1 cellular context compared by ENCODE assay signal in the genomic region with DNA sequence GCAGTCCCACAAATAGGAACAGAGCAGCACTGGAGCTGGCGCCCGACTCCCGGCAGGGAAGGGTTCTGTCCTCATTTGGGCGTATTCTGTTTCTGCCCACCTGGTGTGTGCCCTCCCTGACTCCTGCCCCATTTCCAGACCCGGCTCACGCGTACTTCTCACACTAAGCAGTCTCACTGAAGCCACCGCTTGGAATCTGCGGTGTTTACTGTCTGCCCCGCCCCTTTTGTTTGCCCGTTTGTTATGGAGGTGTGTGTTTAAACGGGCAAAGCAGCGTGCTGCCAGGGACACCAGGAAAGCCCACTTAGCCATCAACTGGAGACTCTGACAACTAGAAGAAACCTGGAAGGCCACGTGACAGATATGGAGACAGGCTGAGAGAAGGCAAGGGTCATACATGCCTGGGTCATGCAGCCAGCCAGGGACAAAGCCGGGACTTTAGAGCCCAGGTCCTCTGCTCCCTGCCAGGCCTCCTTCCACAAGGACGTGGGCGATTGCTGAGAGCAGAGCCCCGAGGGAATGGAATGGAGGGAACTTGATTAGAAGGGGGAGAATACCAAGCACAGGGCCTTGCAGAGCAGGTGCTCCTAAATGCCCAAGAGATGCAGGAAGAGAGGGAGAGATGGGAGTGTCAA.
TF ChIP-seq lines count a peak whose summit lies in the region.

No MANE protein-coding gene starts in this region.

TF ChIP-seq in GM23338, 12 proteins besides CTCF, POLR2A, EP300 and RAD21:
- TF ChIP-seq, protein P1, sequence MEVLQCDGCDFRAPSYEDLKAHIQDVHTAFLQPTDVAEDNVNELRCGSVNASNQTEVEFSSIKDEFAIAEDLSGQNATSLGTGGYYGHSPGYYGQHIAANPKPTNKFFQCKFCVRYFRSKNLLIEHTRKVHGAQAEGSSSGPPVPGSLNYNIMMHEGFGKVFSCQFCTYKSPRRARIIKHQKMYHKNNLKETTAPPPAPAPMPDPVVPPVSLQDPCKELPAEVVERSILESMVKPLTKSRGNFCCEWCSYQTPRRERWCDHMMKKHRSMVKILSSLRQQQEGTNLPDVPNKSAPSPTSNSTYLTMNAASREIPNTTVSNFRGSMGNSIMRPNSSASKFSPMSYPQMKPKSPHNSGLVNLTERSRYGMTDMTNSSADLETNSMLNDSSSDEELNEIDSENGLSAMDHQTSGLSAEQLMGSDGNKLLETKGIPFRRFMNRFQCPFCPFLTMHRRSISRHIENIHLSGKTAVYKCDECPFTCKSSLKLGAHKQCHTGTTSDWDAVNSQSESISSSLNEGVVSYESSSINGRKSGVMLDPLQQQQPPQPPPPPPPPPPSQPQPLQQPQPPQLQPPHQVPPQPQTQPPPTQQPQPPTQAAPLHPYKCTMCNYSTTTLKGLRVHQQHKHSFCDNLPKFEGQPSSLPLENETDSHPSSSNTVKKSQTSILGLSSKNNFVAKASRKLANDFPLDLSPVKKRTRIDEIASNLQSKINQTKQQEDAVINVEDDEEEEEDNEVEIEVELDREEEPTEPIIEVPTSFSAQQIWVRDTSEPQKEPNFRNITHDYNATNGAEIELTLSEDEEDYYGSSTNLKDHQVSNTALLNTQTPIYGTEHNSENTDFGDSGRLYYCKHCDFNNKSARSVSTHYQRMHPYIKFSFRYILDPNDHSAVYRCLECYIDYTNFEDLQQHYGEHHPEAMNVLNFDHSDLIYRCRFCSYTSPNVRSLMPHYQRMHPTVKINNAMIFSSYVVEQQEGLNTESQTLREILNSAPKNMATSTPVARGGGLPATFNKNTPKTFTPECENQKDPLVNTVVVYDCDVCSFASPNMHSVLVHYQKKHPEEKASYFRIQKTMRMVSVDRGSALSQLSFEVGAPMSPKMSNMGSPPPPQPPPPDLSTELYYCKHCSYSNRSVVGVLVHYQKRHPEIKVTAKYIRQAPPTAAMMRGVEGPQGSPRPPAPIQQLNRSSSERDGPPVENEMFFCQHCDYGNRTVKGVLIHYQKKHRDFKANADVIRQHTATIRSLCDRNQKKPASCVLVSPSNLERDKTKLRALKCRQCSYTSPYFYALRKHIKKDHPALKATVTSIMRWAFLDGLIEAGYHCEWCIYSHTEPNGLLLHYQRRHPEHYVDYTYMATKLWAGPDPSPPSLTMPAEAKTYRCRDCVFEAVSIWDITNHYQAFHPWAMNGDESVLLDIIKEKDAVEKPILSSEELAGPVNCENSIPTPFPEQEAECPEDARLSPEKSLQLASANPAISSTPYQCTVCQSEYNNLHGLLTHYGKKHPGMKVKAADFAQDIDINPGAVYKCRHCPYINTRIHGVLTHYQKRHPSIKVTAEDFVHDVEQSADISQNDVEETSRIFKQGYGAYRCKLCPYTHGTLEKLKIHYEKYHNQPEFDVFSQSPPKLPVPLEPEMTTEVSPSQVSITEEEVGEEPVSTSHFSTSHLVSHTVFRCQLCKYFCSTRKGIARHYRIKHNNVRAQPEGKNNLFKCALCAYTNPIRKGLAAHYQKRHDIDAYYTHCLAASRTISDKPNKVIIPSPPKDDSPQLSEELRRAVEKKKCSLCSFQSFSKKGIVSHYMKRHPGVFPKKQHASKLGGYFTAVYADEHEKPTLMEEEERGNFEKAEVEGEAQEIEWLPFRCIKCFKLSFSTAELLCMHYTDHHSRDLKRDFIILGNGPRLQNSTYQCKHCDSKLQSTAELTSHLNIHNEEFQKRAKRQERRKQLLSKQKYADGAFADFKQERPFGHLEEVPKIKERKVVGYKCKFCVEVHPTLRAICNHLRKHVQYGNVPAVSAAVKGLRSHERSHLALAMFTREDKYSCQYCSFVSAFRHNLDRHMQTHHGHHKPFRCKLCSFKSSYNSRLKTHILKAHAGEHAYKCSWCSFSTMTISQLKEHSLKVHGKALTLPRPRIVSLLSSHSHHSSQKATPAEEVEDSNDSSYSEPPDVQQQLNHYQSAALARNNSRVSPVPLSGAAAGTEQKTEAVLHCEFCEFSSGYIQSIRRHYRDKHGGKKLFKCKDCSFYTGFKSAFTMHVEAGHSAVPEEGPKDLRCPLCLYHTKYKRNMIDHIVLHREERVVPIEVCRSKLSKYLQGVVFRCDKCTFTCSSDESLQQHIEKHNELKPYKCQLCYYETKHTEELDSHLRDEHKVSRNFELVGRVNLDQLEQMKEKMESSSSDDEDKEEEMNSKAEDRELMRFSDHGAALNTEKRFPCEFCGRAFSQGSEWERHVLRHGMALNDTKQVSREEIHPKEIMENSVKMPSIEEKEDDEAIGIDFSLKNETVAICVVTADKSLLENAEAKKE (CRISPR knock-in tag; IDR thresholded peaks at IDR 0.05), result no peak
- TF ChIP-seq EZH2 (IDR thresholded peaks at IDR 0.05; ENCODE audit: low read depth, unreplicated experiment) (no peak), JUNB (IDR thresholded peaks at IDR 0.05; ENCODE audit: unreplicated experiment) (no peak), EZH2phosphoT487 (IDR thresholded peaks at IDR 0.05; ENCODE audit: unreplicated experiment) (no peak), ZNF114 (CRISPR knock-in tag; IDR thresholded peaks at IDR 0.05) (no peak), ZNF331 (CRISPR knock-in tag; IDR thresholded peaks at IDR 0.05; ENCODE audit: low read depth) (no peak), NANOG (IDR thresholded peaks at IDR 0.05; ENCODE audit: borderline replicate concordance) (no peak), STAT1 (IDR thresholded peaks at IDR 0.05; ENCODE audit: unreplicated experiment) (no peak), CREB1 (CRISPR knock-in tag; IDR thresholded peaks at IDR 0.05; ENCODE audit: low read depth) (no peak), POLR2AphosphoS5 (IDR thresholded peaks at IDR 0.05; ENCODE audit: low read depth) (no peak)
- TF ChIP-seq, protein P2, sequence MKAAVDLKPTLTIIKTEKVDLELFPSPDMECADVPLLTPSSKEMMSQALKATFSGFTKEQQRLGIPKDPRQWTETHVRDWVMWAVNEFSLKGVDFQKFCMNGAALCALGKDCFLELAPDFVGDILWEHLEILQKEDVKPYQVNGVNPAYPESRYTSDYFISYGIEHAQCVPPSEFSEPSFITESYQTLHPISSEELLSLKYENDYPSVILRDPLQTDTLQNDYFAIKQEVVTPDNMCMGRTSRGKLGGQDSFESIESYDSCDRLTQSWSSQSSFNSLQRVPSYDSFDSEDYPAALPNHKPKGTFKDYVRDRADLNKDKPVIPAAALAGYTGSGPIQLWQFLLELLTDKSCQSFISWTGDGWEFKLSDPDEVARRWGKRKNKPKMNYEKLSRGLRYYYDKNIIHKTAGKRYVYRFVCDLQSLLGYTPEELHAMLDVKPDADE (IDR thresholded peaks at IDR 0.05), result no peak
- TF ChIP-seq, protein P3, sequence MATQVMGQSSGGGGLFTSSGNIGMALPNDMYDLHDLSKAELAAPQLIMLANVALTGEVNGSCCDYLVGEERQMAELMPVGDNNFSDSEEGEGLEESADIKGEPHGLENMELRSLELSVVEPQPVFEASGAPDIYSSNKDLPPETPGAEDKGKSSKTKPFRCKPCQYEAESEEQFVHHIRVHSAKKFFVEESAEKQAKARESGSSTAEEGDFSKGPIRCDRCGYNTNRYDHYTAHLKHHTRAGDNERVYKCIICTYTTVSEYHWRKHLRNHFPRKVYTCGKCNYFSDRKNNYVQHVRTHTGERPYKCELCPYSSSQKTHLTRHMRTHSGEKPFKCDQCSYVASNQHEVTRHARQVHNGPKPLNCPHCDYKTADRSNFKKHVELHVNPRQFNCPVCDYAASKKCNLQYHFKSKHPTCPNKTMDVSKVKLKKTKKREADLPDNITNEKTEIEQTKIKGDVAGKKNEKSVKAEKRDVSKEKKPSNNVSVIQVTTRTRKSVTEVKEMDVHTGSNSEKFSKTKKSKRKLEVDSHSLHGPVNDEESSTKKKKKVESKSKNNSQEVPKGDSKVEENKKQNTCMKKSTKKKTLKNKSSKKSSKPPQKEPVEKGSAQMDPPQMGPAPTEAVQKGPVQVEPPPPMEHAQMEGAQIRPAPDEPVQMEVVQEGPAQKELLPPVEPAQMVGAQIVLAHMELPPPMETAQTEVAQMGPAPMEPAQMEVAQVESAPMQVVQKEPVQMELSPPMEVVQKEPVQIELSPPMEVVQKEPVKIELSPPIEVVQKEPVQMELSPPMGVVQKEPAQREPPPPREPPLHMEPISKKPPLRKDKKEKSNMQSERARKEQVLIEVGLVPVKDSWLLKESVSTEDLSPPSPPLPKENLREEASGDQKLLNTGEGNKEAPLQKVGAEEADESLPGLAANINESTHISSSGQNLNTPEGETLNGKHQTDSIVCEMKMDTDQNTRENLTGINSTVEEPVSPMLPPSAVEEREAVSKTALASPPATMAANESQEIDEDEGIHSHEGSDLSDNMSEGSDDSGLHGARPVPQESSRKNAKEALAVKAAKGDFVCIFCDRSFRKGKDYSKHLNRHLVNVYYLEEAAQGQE (IDR thresholded peaks at IDR 0.05; ENCODE audit: unreplicated experiment), result no peak
